1 cellular context compared by ENCODE assay signal in the genomic region with DNA sequence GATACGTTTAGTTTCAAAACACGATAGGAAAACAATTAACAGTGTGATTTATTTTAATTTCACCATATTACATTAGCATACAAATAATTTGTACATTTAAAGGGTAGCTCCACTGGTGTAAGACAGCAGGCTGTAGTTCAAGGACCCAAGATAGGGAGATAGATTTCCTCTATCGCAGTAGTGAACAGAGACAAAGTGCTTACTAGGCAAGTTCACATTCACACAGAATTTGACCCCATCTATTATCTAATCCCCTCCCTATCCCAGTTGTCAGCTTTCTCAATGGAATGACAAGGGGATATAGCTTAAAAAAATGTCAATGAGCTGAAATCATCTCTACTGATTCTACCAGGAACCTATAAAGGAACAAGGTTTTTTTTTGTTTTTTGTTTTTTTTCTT.
TF ChIP-seq lines count a peak whose summit lies in the region.

No MANE protein-coding gene starts in this region.

TF ChIP-seq in GM12878, 131 proteins besides CTCF, POLR2A, EP300 and RAD21:
- no peak for TF ChIP-seq GATAD2B (conservative IDR thresholded peaks at IDR 0.05; ENCODE audit: low read depth)
- TF ChIP-seq CBX3 (IDR thresholded peaks at IDR 0.05; ENCODE audit: borderline replicate concordance, low read depth), result no peak
- TF ChIP-seq FOXM1 (IDR thresholded peaks at IDR 0.05; ENCODE audit: low read depth, low read length), result no peak
- no peak for TF ChIP-seq BACH1 (IDR thresholded peaks at IDR 0.05; ENCODE audit: borderline replicate concordance)
- no peak for TF ChIP-seq SMARCA5 (IDR thresholded peaks at IDR 0.05)
- TF ChIP-seq MEF2A (IDR thresholded peaks at IDR 0.05; ENCODE audit: insufficient read depth, low read depth, low read length), result no peak
- TF ChIP-seq SUZ12 (IDR thresholded peaks at IDR 0.05; ENCODE audit: unreplicated experiment), result no peak
- TF ChIP-seq EZH2 (IDR thresholded peaks at IDR 0.05; ENCODE audit: borderline replicate concordance, control insufficient read depth, low read depth, low read length), result no peak
- no peak for TF ChIP-seq BHLHE40 (IDR thresholded peaks at IDR 0.05; ENCODE audit: borderline replicate concordance in 1 of 2, low read depth in 2 of 2, low read length in 1 of 2)
- TF ChIP-seq, protein P1, sequence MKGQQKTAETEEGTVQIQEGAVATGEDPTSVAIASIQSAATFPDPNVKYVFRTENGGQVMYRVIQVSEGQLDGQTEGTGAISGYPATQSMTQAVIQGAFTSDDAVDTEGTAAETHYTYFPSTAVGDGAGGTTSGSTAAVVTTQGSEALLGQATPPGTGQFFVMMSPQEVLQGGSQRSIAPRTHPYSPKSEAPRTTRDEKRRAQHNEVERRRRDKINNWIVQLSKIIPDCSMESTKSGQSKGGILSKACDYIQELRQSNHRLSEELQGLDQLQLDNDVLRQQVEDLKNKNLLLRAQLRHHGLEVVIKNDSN (IDR thresholded peaks at IDR 0.05; ENCODE audit: borderline replicate concordance, extremely low read length, insufficient read depth, low read depth, low read length), result no peak
